9 cellular contexts compared by ENCODE assay signal in genomic region chr11:62792193-62792575, GRCh38. TPM values are rescaled to one million over a fixed set of nuclear protein-coding genes. Genes with fewer than 3 reads are reported as not detected.
DNase-seq lines count a peak whose midpoint lies in the region; ATAC-seq, FAIRE-seq and TF ChIP-seq lines count a peak whose summit lies in the region.
"Had no signal": no experiment of that assay in that cellular context is flagged by ENCODE, and none has a peak within 500 bp of the region (broad histone marks: within the 10 kb centered on the region; RNA-seq: fewer than 3 reads in every experiment).

No MANE protein-coding gene starts in this region.

- 22% methylated on average over 11 of the region's 11 CpGs for WGBS in GM12878 (ENCODE audit: insufficient coverage, insufficient replicate concordance, low lambda C conversion rate, missing lambda C conversion rate)
- 58% methylated on average over 4 of the region's 11 CpGs for WGBS in right lobe of liver (ENCODE audit: insufficient coverage, low coverage, low lambda C conversion rate, missing lambda C conversion rate)
- WGBS in tibial nerve, 2 donors, result 23 to 29% methylated on average over 11 of the region's 11 CpGs

- CTCF ChIA-PET in A673 (lab: Charles Lee) (no interaction called here), GM12878 (lab: Yijun Ruan, JAX) (interaction anchor here (1.2 to 1.5 kb wide), 4 partner anchors 24 to 89 kb away, joined by 3 to 4 read pairs (median 3); partner anchors contain the start of gene SLC3A2)

- peaks cover 34% of the 10 kb centered on the region for H3K79me2 ChIP-seq in GM12878 (ENCODE audit: control insufficient read depth, insufficient read depth, low read length)

- peak overlapping the region; percentile 91 for H3K27ac ChIP-seq in A673 (ENCODE audit: low read depth, low read length, poor library complexity, severe bottlenecking)
- no peak overlapping the region for H3K27ac ChIP-seq in GM12878 (ENCODE audit: control insufficient read depth, insufficient read depth)
- peak overlapping the region in 2 of 3 donors; percentile 20 to 65 for H3K27ac ChIP-seq in right lobe of liver
- peak overlapping the region; percentile 63 to 90 (median 86) for H3K27ac ChIP-seq in tibial nerve

- H3K9ac ChIP-seq in GM12878 (ENCODE audit: control insufficient read depth, insufficient read depth, low read length), result no peak overlapping the region

- RAD21 ChIA-PET in GM12878 (lab: Charles Lee; ENCODE audit: unreplicated experiment), result interaction anchor here (0.7 to 1.3 kb wide), 2 partner anchors 40 to 70 kb away, joined by 3 read pairs; partner anchors contain the start of gene STX5

- H3K27me3 ChIP-seq in A673 (replicated peaks; ENCODE audit: insufficient read depth, low read depth, low read length, poor library complexity), result no peaks in the 10 kb centered on the region
- H3K27me3 ChIP-seq in GM12878 (replicated peaks in 1 of 2; ENCODE audit: control insufficient read depth in 2 of 2, insufficient read depth in 2 of 2, low read length in 1 of 2), result no peaks in the 10 kb centered on the region
- H3K27me3 ChIP-seq in right lobe of liver, result no peaks in the 10 kb centered on the region
- no peaks in the 10 kb centered on the region for H3K27me3 ChIP-seq in tibial nerve

- H3K4me1 ChIP-seq in A673 (ENCODE audit: insufficient read depth, low read length, poor library complexity, severe bottlenecking) (peaks cover 37% of the 10 kb centered on the region), GM12878 (ENCODE audit: control insufficient read depth, insufficient read depth, low read length) (peaks cover 11% of the 10 kb centered on the region), right lobe of liver (peaks cover 0 to 26% (median 7%) of the 10 kb centered on the region in 4 donors), tibial nerve (peaks cover 0 to 48% (median 32%) of the 10 kb centered on the region in 4 donors)

- H3K4me3 ChIP-seq in A673 (ENCODE audit: low read depth, low read length, poor library complexity, severe bottlenecking) (peak overlapping the region; percentile 97), GM12878 (peak overlapping the region; percentile 84; the same call in 1 of the 2 replicates), right lobe of liver (peak overlapping the region in 2 of 3 donors; percentile 73 to 89), tibial nerve (peak overlapping the region in 3 of 4 donors; percentile 69 to 86 (median 76))

- H3K9me3 ChIP-seq in A673 (ENCODE audit: low read depth, low read length, poor library complexity, severe bottlenecking), result no peaks in the 10 kb centered on the region
- H3K9me3 ChIP-seq in GM12878 (replicated peaks; ENCODE audit: control insufficient read depth, insufficient read depth, low read length), result no peaks in the 10 kb centered on the region
- H3K9me3 ChIP-seq in right lobe of liver, result no peaks in the 10 kb centered on the region
- no peaks in the 10 kb centered on the region for H3K9me3 ChIP-seq in tibial nerve

- TF ChIP-seq RAD21 in GM12878 (IDR thresholded peaks at IDR 0.05; ENCODE audit: insufficient read depth, low read depth, low read length), result no peak

- H2AFZ ChIP-seq in GM12878 (ENCODE audit: control insufficient read depth, low read depth, low read length), result no peak overlapping the region

- SMC1A ChIA-PET in GM12878 (lab: Charles Lee; ENCODE audit: uncharacterized antibody, unreplicated experiment), result interaction anchor here (1.0 kb wide), 1 partner anchor 12 kb away, joined by 3 read pairs; no protein-coding TSS in a partner anchor

- no peak for TF ChIP-seq POLR2A in GM12878 (IDR thresholded peaks at IDR 0.05; ENCODE audit: low read depth, low read length)
- TF ChIP-seq POLR2A in right lobe of liver (IDR thresholded peaks at IDR 0.05), result no peak
- TF ChIP-seq POLR2A in tibial nerve (IDR thresholded peaks at IDR 0.05), result no peak

- H3K4me2 ChIP-seq in GM12878 (ENCODE audit: control insufficient read depth, insufficient read depth), result peak overlapping the region; percentile 71

- peaks cover 72% of the 10 kb centered on the region for H3K36me3 ChIP-seq in A673 (ENCODE audit: insufficient read depth, low read length, poor library complexity, severe bottlenecking)
- peaks cover 16 to 27% of the 10 kb centered on the region in 2 experiments for H3K36me3 ChIP-seq in GM12878 (ENCODE audit: control insufficient read depth in 2 of 2, insufficient read depth in 2 of 2, low read length in 1 of 2)
- peaks cover 7 to 59% (median 27%) of the 10 kb centered on the region in 4 donors for H3K36me3 ChIP-seq in right lobe of liver
- peaks cover 3 to 75% (median 27%) of the 10 kb centered on the region in 3 donors for H3K36me3 ChIP-seq in tibial nerve

- TF ChIP-seq EP300 in GM12878 (IDR thresholded peaks at IDR 0.05; ENCODE audit: borderline replicate concordance in 1 of 2, control insufficient read depth in 1 of 2, low read depth in 2 of 2, low read length in 2 of 2), result no peak
- no peak for TF ChIP-seq EP300 in tibial nerve (IDR thresholded peaks at IDR 0.05)

- in situ Hi-C loops in GM12878 (cut with MboI), result no loop called here
- in situ Hi-C loops in GM13976 (cut with MboI; ENCODE audit: low sequenced_read_pairs, unreplicated experiment), result no loop called here

- H4K20me1 ChIP-seq in GM12878 (ENCODE audit: control insufficient read depth, insufficient read depth), result no peaks in the 10 kb centered on the region

- POLR2A ChIA-PET in A673 (lab: Charles Lee; ENCODE audit: low non-redundant PET) (interaction anchor here (0.7 kb wide), 1 partner anchor 38 kb away, joined by 6 read pairs; the partner anchor contains the start of gene ZBTB3), GM12878 (lab: Charles Lee) (interaction anchor here (0.6 to 3.7 kb wide), 6 partner anchors 12 to 74 kb away, joined by 3 to 13 read pairs (median 4); partner anchors contain the start of genes NXF1, STX5 and TEX54)

- DNase-seq in A673 (ENCODE audit: low spot score), result no peak
- no peak for DNase-seq in GM12878 (ENCODE audit: low read depth, low spot score)
- DNase-seq in right lobe of liver, result no peak
- DNase-seq in tibial nerve (ENCODE audit: low spot score in 2 of 2), result no peak
- DNase-seq in GM13976 (ENCODE audit: low spot score), result no peak
- DNase-seq in HT-29 (ENCODE audit: low spot score), result no peak
- no peak for DNase-seq in NCI-H128 (lab: John Stamatoyannopoulos, UW; ENCODE audit: unreplicated experiment)

- TF ChIP-seq CTCF in A673 (conservative IDR thresholded peaks at IDR 0.05; ENCODE audit: low read depth, low read length), result no peak
- no peak for TF ChIP-seq CTCF in GM12878 (IDR thresholded peaks at IDR 0.05 in 2 of 3, conservative IDR thresholded peaks at IDR 0.05 in 1 of 3; ENCODE audit: control insufficient read depth in 2 of 3, extremely low read depth in 1 of 3, insufficient read depth in 1 of 3, low read depth in 3 of 3, low read length in 3 of 3)
- no peak for TF ChIP-seq CTCF in right lobe of liver (IDR thresholded peaks at IDR 0.05)
- no peak for TF ChIP-seq CTCF in tibial nerve (IDR thresholded peaks at IDR 0.05)
- no peak for TF ChIP-seq CTCF in GM13976 (IDR thresholded peaks at IDR 0.05; ENCODE audit: borderline replicate concordance, control extremely low read depth, extremely low read depth, insufficient read depth, missing control alignments)

- BruUV-seq in A673 (replicated peaks; lab: Mats Ljungman, UMichigan) (no TSS peak), GM12878 (replicated peaks; lab: Mats Ljungman, UMichigan) (no TSS peak)

- ATAC-seq in HG03432 (IDR thresholded peaks at IDR 0.05; ENCODE audit: unreplicated experiment), result peak; percentile 7
- ATAC-seq in GM12878, result no peak
- ATAC-seq in right lobe of liver, result peak in 2 of 4 donors; percentile 0 to 1

- intact Hi-C loops in A673 (cut with micrococcal nuclease; ENCODE audit: unreplicated experiment), result loop anchor here (5.0 kb wide), 1 partner anchor 40 kb away; the partner anchor contains the start of genes STX5 and TEX54
- intact Hi-C loops in GM12878 (cut with micrococcal nuclease; ENCODE audit: unreplicated experiment), result no loop called here
- intact Hi-C loops in right lobe of liver (cut with DNase I), result no loop called here

- FAIRE-seq in GM12878 (lab: Jason Lieb, UNC), result peak; percentile 52
- FAIRE-seq: bronchial epithelial cell had no signal

RNA-seq across cellular contexts. Expression of gene TMEM223, which starts 0.4 kb away (rescaled TPM):
- total RNA-seq in A673 (2021) (23.4 and 29.3 TPM in 2 replicates), GM12878 (2014; rRNA removed) (21.4 and 25.0 TPM in 2 replicates), GM12878 (2014; rRNA removed; fragmentation: Illumina TruSeq; extraction: Trizol) (11.7 and 12.3 TPM in 2 replicates), GM12878 (2021) (15.3 and 16.4 TPM in 2 replicates), right lobe of liver (10 to 100 TPM in 2 of 6 experiments, 1 to 10 TPM in 4; 6.6 to 26.4 (median 8.2) TPM), tibial nerve (10 to 100 TPM; 22.9 to 40.4 (median 31.3) TPM)
- 12.7 and 15.3 TPM in 2 replicates for total RNA-seq in GM12878 (2013; cell fraction: nucleolus; rRNA removed)
- polyA plus RNA-seq in GM12878 (2011; ENCODE audit: low read depth), result 3.3 TPM
- polyA plus RNA-seq in GM12878 (2011; rRNA removed) (7.2 and 9.9 TPM in 2 replicates), GM12878 (2014; fragmentation: Illumina TruSeq; extraction: Trizol) (9.5 and 11.1 TPM in 2 replicates), GM12878 (2014; fragmentation: Nextera tagmentation; extraction: Ambion mirVana) (10 to 100 TPM in 1 of 2 experiments, 1 to 10 TPM in 1; 5.3 to 10.5 TPM), GM12878 (2014; rRNA removed) (24.7 and 27.0 TPM in 2 replicates), GM12878 (2016; fragmentation: Nextera tagmentation; extraction: Ambion mirVana) (10 to 100 TPM; 32.7 to 33.2 TPM)
- 10.3 and 16.5 TPM in 2 replicates for polyA plus RNA-seq in GM12878 (2011; cell fraction: cytosol; rRNA removed)
- polyA plus RNA-seq in GM12878 (2011; cell fraction: nucleus; rRNA removed), result 8.4 and 9.0 TPM in 2 replicates
- polyA plus RNA-seq in GM12878 (2012), result 10.0 and 13.6 TPM in 2 replicates
- 5.6 and 9.3 TPM in 2 replicates for polyA minus RNA-seq in GM12878 (2011; rRNA and poly(A)+ RNA removed)
- 3.5 and 4.9 TPM in 2 replicates for polyA minus RNA-seq in GM12878 (2011; cell fraction: cytosol; rRNA and poly(A)+ RNA removed)
- polyA minus RNA-seq in GM12878 (2011; cell fraction: nucleus; rRNA and poly(A)+ RNA removed), result 10.9 and 17.3 TPM in 2 replicates
- 77.3 and 79.3 TPM in 2 replicates for total RNA-seq in HT-29 (2014; rRNA removed; shearing (Covaris generic))

RNA-seq across cellular contexts. Expression of gene TMEM179B, which starts 5.0 kb away (rescaled TPM):
- 46.6 and 52.1 TPM in 2 replicates for total RNA-seq in A673 (2021)
- 32.3 and 40.5 TPM in 2 replicates for total RNA-seq in GM12878 (2013; cell fraction: nucleolus; rRNA removed)
- 49.1 and 49.8 TPM in 2 replicates for total RNA-seq in GM12878 (2014; rRNA removed)
- total RNA-seq in GM12878 (2014; rRNA removed; fragmentation: Illumina TruSeq; extraction: Trizol), result 25.5 and 25.6 TPM in 2 replicates
- 25.1 and 26.0 TPM in 2 replicates for total RNA-seq in GM12878 (2021)
- 20.0 TPM for polyA plus RNA-seq in GM12878 (2011; ENCODE audit: low read depth)
- 12.4 and 21.7 TPM in 2 replicates for polyA plus RNA-seq in GM12878 (2011; rRNA removed)
- 47.4 and 53.5 TPM in 2 replicates for polyA plus RNA-seq in GM12878 (2011; cell fraction: cytosol; rRNA removed)
- polyA plus RNA-seq in GM12878 (2011; cell fraction: nucleus; rRNA removed), result 24.0 and 35.5 TPM in 2 replicates
- polyA plus RNA-seq in GM12878 (2012), result 23.5 and 29.3 TPM in 2 replicates
- 34.9 and 36.3 TPM in 2 replicates for polyA plus RNA-seq in GM12878 (2014; fragmentation: Illumina TruSeq; extraction: Trizol)
- 10 to 100 TPM; 57.8 to 62.8 TPM for polyA plus RNA-seq in GM12878 (2014; fragmentation: Nextera tagmentation; extraction: Ambion mirVana)
- 32.8 and 46.8 TPM in 2 replicates for polyA plus RNA-seq in GM12878 (2014; rRNA removed)
- 10 to 100 TPM; 65.3 to 82.4 TPM for polyA plus RNA-seq in GM12878 (2016; fragmentation: Nextera tagmentation; extraction: Ambion mirVana)
- polyA minus RNA-seq in GM12878 (2011; rRNA and poly(A)+ RNA removed), result 27.0 and 38.9 TPM in 2 replicates
- 19.8 and 19.9 TPM in 2 replicates for polyA minus RNA-seq in GM12878 (2011; cell fraction: cytosol; rRNA and poly(A)+ RNA removed)
- polyA minus RNA-seq in GM12878 (2011; cell fraction: nucleus; rRNA and poly(A)+ RNA removed), result 15.7 and 25.3 TPM in 2 replicates
- 10 to 100 TPM; 23.9 to 47.6 (median 29.1) TPM for total RNA-seq in right lobe of liver
- 100 to 1,000 TPM in 1 of 4 donors, 10 to 100 TPM in 3; 80.8 to 105 (median 94.9) TPM for total RNA-seq in tibial nerve
- total RNA-seq in HT-29 (2014; rRNA removed; shearing (Covaris generic)), result 87.6 and 114 TPM in 2 replicates

RNA-seq across cellular contexts. Expression of gene NXF1, which starts 13.1 kb away (rescaled TPM):
- total RNA-seq in A673 (2021) (78.8 and 82.0 TPM in 2 replicates), GM12878 (2014; rRNA removed) (30.6 and 31.8 TPM in 2 replicates), GM12878 (2014; rRNA removed; fragmentation: Illumina TruSeq; extraction: Trizol) (22.4 and 28.0 TPM in 2 replicates), GM12878 (2021) (51.8 and 56.2 TPM in 2 replicates), right lobe of liver (10 to 100 TPM; 24.7 to 42.9 (median 32.3) TPM), tibial nerve (10 to 100 TPM; 51.3 to 94.4 (median 67.0) TPM)
- total RNA-seq in GM12878 (2013; cell fraction: nucleolus; rRNA removed), result 67.4 and 78.6 TPM in 2 replicates
- 42.2 TPM for polyA plus RNA-seq in GM12878 (2011; ENCODE audit: low read depth)
- polyA plus RNA-seq in GM12878 (2011; rRNA removed) (8.9 and 20.7 TPM in 2 replicates), GM12878 (2014; fragmentation: Illumina TruSeq; extraction: Trizol) (74.9 and 84.9 TPM in 2 replicates), GM12878 (2014; fragmentation: Nextera tagmentation; extraction: Ambion mirVana) (10 to 100 TPM; 23.4 to 37.5 TPM), GM12878 (2014; rRNA removed) (43.7 and 64.1 TPM in 2 replicates), GM12878 (2016; fragmentation: Nextera tagmentation; extraction: Ambion mirVana) (10 to 100 TPM; 71.7 to 75.5 TPM)
- polyA plus RNA-seq in GM12878 (2011; cell fraction: cytosol; rRNA removed), result 40.7 and 50.6 TPM in 2 replicates
- polyA plus RNA-seq in GM12878 (2011; cell fraction: nucleus; rRNA removed), result 196 and 244 TPM in 2 replicates
- 49.3 and 62.3 TPM in 2 replicates for polyA plus RNA-seq in GM12878 (2012)
- polyA minus RNA-seq in GM12878 (2011; rRNA and poly(A)+ RNA removed), result 21.9 and 22.9 TPM in 2 replicates
- polyA minus RNA-seq in GM12878 (2011; cell fraction: cytosol; rRNA and poly(A)+ RNA removed), result 13.2 and 14.7 TPM in 2 replicates
- polyA minus RNA-seq in GM12878 (2011; cell fraction: nucleus; rRNA and poly(A)+ RNA removed), result 26.2 and 37.8 TPM in 2 replicates
- 24.4 and 31.7 TPM in 2 replicates for total RNA-seq in HT-29 (2014; rRNA removed; shearing (Covaris generic))

RNA-seq across cellular contexts. Expression of gene TAF6L, which starts 21.0 kb away (rescaled TPM):
- total RNA-seq in A673 (2021) (70.0 and 70.9 TPM in 2 replicates), GM12878 (2014; rRNA removed) (24.3 and 27.6 TPM in 2 replicates), GM12878 (2014; rRNA removed; fragmentation: Illumina TruSeq; extraction: Trizol) (12.8 and 13.6 TPM in 2 replicates), GM12878 (2021) (25.3 and 26.9 TPM in 2 replicates), right lobe of liver (10 to 100 TPM; 11.9 to 19.3 (median 16.0) TPM), tibial nerve (10 to 100 TPM; 23.2 to 38.8 (median 33.1) TPM)
- 25.4 and 29.5 TPM in 2 replicates for total RNA-seq in GM12878 (2013; cell fraction: nucleolus; rRNA removed)
- polyA plus RNA-seq in GM12878 (2011; ENCODE audit: low read depth), result 39.6 TPM
- polyA plus RNA-seq in GM12878 (2011; rRNA removed) (9.3 and 18.0 TPM in 2 replicates), GM12878 (2014; fragmentation: Illumina TruSeq; extraction: Trizol) (4.5 and 15.0 TPM in 2 replicates), GM12878 (2014; fragmentation: Nextera tagmentation; extraction: Ambion mirVana) (under 1 TPM; 0.15 to 0.39 TPM), GM12878 (2014; rRNA removed) (34.6 and 35.6 TPM in 2 replicates), GM12878 (2016; fragmentation: Nextera tagmentation; extraction: Ambion mirVana) (10 to 100 TPM; 19.9 to 23.6 TPM)
- 21.2 and 26.6 TPM in 2 replicates for polyA plus RNA-seq in GM12878 (2011; cell fraction: cytosol; rRNA removed)
- polyA plus RNA-seq in GM12878 (2011; cell fraction: nucleus; rRNA removed), result 72.3 and 98.5 TPM in 2 replicates
- polyA plus RNA-seq in GM12878 (2012), result 13.9 and 16.0 TPM in 2 replicates
- polyA minus RNA-seq in GM12878 (2011; rRNA and poly(A)+ RNA removed), result 24.0 and 26.3 TPM in 2 replicates
- polyA minus RNA-seq in GM12878 (2011; cell fraction: cytosol; rRNA and poly(A)+ RNA removed), result 8.8 and 12.0 TPM in 2 replicates
- 12.0 and 19.9 TPM in 2 replicates for polyA minus RNA-seq in GM12878 (2011; cell fraction: nucleus; rRNA and poly(A)+ RNA removed)
- 57.9 and 71.7 TPM in 2 replicates for total RNA-seq in HT-29 (2014; rRNA removed; shearing (Covaris generic))

RNA-seq across cellular contexts. Expression of gene POLR2G, which starts 30.8 kb away (rescaled TPM):
- total RNA-seq in A673 (2021), result 159 and 166 TPM in 2 replicates
- total RNA-seq in GM12878 (2013; cell fraction: nucleolus; rRNA removed), result 22.9 and 24.3 TPM in 2 replicates
- total RNA-seq in GM12878 (2014; rRNA removed), result 150 and 178 TPM in 2 replicates
- 162 and 168 TPM in 2 replicates for total RNA-seq in GM12878 (2014; rRNA removed; fragmentation: Illumina TruSeq; extraction: Trizol)
- total RNA-seq in GM12878 (2021), result 125 and 136 TPM in 2 replicates
- 182 TPM for polyA plus RNA-seq in GM12878 (2011; ENCODE audit: low read depth)
- 207 and 267 TPM in 2 replicates for polyA plus RNA-seq in GM12878 (2011; rRNA removed)
- polyA plus RNA-seq in GM12878 (2011; cell fraction: cytosol; rRNA removed), result 264 and 306 TPM in 2 replicates
- 151 and 180 TPM in 2 replicates for polyA plus RNA-seq in GM12878 (2011; cell fraction: nucleus; rRNA removed)
- polyA plus RNA-seq in GM12878 (2012), result 125 and 136 TPM in 2 replicates
- polyA plus RNA-seq in GM12878 (2014; fragmentation: Illumina TruSeq; extraction: Trizol), result 197 and 218 TPM in 2 replicates
- 100 to 1,000 TPM; 541 to 543 TPM for polyA plus RNA-seq in GM12878 (2014; fragmentation: Nextera tagmentation; extraction: Ambion mirVana)
- 200 and 210 TPM in 2 replicates for polyA plus RNA-seq in GM12878 (2014; rRNA removed)
- 100 to 1,000 TPM; 323 to 333 TPM for polyA plus RNA-seq in GM12878 (2016; fragmentation: Nextera tagmentation; extraction: Ambion mirVana)
- 265 and 291 TPM in 2 replicates for polyA minus RNA-seq in GM12878 (2011; rRNA and poly(A)+ RNA removed)
- 51.5 and 55.1 TPM in 2 replicates for polyA minus RNA-seq in GM12878 (2011; cell fraction: cytosol; rRNA and poly(A)+ RNA removed)
- polyA minus RNA-seq in GM12878 (2011; cell fraction: nucleus; rRNA and poly(A)+ RNA removed), result 53.8 and 61.7 TPM in 2 replicates
- total RNA-seq in right lobe of liver, result 10 to 100 TPM; 23.8 to 37.4 (median 26.6) TPM
- total RNA-seq in tibial nerve, result 10 to 100 TPM; 49.2 to 70.0 (median 53.6) TPM
- 138 and 141 TPM in 2 replicates for total RNA-seq in HT-29 (2014; rRNA removed; shearing (Covaris generic))
